Comparison of ENCODE assay signal across 20 cellular contexts in the genomic region with DNA sequence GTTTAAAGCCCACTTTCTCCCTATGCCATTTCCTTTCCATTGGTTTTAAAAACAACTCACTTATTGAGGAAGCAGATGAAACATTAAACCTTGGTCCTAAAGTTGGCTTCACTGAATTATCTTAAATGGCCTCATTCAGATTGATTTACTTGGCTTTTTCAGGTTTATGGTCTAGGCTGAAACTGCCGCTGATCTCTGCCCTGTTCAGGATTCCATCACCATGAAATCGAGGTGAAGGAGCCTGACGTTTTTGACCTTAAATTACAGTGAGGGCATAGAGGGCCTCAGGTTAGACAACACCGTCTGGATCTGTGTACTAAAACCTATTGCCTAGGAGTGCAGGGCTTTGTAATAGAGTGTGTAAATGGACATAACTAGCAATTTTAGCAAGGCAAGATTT.
"Had no signal": no experiment of that assay in that cellular context is flagged by ENCODE, and none has a peak within 500 bp of the region (broad histone marks: within the 10 kb centered on the region; RNA-seq: fewer than 3 reads in every experiment).

No MANE protein-coding gene starts in this region.

- H3K27ac ChIP-seq: SJSA1, SK-N-MC had no signal

- H3K9me3 ChIP-seq: MG63, SJSA1 had no signal

- DNase-seq: KBM-7, MG63, NCI-H1092 treated with DMSO at 0.1 percent for 48 hours, NCI-H1436, NCI-H187, NCI-H2029, NCI-H2081 treated with DMSO at 0.1 percent for 48 hours, NCI-H2171 treated with DMSO at 0.1 percent for 48 hours, NCI-H226, NCI-H446, NCI-H510A, NCI-H524 treated with DMSO at 0.1 percent for 48 hours, NCI-H69, NCI-H774, Right ventricle myocardium superior, RPMI8226, SIG-M5, SW 1271 had no signal

- H3K4me1 ChIP-seq: SJSA1 had no signal

- H3K36me3 ChIP-seq: MG63, SJSA1 had no signal

- H3K27me3 ChIP-seq: MG63, SJSA1 had no signal

- H3K4me3 ChIP-seq: MG63, SJSA1, SK-N-MC had no signal
